ENCODE assay signal across 8 cellular contexts in genomic region chr1:33180226-33181037, GRCh38. TPM values are rescaled to one million over a fixed set of nuclear protein-coding genes. Genes with fewer than 3 reads are reported as not detected.
DNase-seq lines count a peak whose midpoint lies in the region; ATAC-seq, FAIRE-seq and TF ChIP-seq lines count a peak whose summit lies in the region.

No MANE protein-coding gene starts in this region.

- no peaks in the 10 kb centered on the region for H3K79me2 ChIP-seq in HepG2 (ENCODE audit: insufficient read depth, low read length)

- no peak for TF ChIP-seq POLR2A in HepG2 (IDR thresholded peaks at IDR 0.05; ENCODE audit: insufficient read depth in 1 of 2, low read depth in 2 of 2, low read length in 2 of 2)

- H3K4me2 ChIP-seq in HepG2 (ENCODE audit: low read depth, low read length) = peak overlapping the region; percentile 85

- no peak for FAIRE-seq in HepG2 (lab: Jason Lieb, UNC)

- H3K9ac ChIP-seq in HepG2 (ENCODE audit: insufficient read depth, low read depth, low read length) = no peak overlapping the region

- peaks cover 23% of the 10 kb centered on the region for H3K4me1 ChIP-seq in HepG2 (ENCODE audit: insufficient read depth, low read length)

- DNase-seq in ACHN (peak; percentile 85), NCI-H69 (lab: John Stamatoyannopoulos, UW) (peak; percentile 90), dermis blood vessel endothelial cell (peak; percentile 88), HepG2 (ENCODE audit: low spot score) (peak; percentile 75)
- peak; percentile 84 to 85 for DNase-seq in activated CD4-positive, alpha-beta T cell treated with anti-CD3 and anti-CD28 coated beads, Interleukin-2, amount 50 U/mL, for 48 hours
- peak; percentile 79 to 86 for DNase-seq in stimulated activated CD4-positive, alpha-beta T cell treated with anti-CD3 and anti-CD28 coated beads, Interleukin-2, amount 100 ng/mL, for 24 hours

- in situ Hi-C loops in ACHN (cut with HindIII; ENCODE audit: low pct_ligation_motif_present, low pct_unique_long_range_greater_than_20kb, low sequenced_read_pairs) = no loop called here
- in situ Hi-C loops in HepG2 (cut with HindIII; ENCODE audit: extremely low pct_ligation_motif_present, low pct_unique_long_range_greater_than_20kb) = no loop called here

- TF ChIP-seq EP300 in HepG2 (IDR thresholded peaks at IDR 0.05; ENCODE audit: low read depth in 2 of 2, low read length in 2 of 2) = no peak
- TF ChIP-seq EP300 in HepG2 (CRISPR knock-in tag; IDR thresholded peaks at IDR 0.05; ENCODE audit: borderline replicate concordance) = no peak

- no peaks in the 10 kb centered on the region for H3K9me3 ChIP-seq in HepG2 (ENCODE audit: low read length)

- POLR2A ChIA-PET in HepG2 (lab: Yijun Ruan, JAX) = interaction anchor here (0.6 to 2.2 kb wide), 10 partner anchors 10 to 401 kb away, joined by 3 to 17 read pairs (median 3); no protein-coding TSS in a partner anchor

- no peak overlapping the region for H2AFZ ChIP-seq in HepG2 (ENCODE audit: low read length)

- 0 out of 5 replicates have a peak, but pooled peaks cover 0 to 1% of the 10 kb centered on the region in 2 experiments for H3K36me3 ChIP-seq in HepG2 (replicated peaks in 1 of 2; ENCODE audit: control insufficient read depth in 1 of 2, insufficient read depth in 2 of 2, low read length in 2 of 2)

- no peak for TF ChIP-seq CTCF in HepG2 (CRISPR knock-in tag; IDR thresholded peaks at IDR 0.05)

- CTCF ChIA-PET in HepG2 (lab: Yijun Ruan, JAX; ENCODE audit: low intra/inter-chr PET ratio, low total read pairs) = no interaction called here

- H4K20me1 ChIP-seq in HepG2 (ENCODE audit: insufficient read depth, low read length) = no peaks in the 10 kb centered on the region

- TSS peak; percentile 57 for BruUV-seq in HepG2 (replicated peaks; lab: Mats Ljungman, UMichigan)

- ATAC-seq in GM19328 (IDR thresholded peaks at IDR 0.05; ENCODE audit: unreplicated experiment) = peak; percentile 77
- peak; percentile 77 for ATAC-seq in HG03460 (IDR thresholded peaks at IDR 0.05; ENCODE audit: unreplicated experiment)
- ATAC-seq in HepG2 = peak; percentile 90

- no peak overlapping the region for H3K27ac ChIP-seq in HepG2 (ENCODE audit: extremely low read length, insufficient read depth, low read length)

- H3K27me3 ChIP-seq in HepG2 (ENCODE audit: control insufficient read depth in 1 of 2, insufficient read depth in 2 of 2, low read length in 2 of 2) = peaks cover 0 to 5% of the 10 kb centered on the region in 2 experiments; a peak in 1 of 5 replicates

- intact Hi-C loops in HepG2 (cut with micrococcal nuclease; ENCODE audit: unreplicated experiment) = no loop called here

- no peak for TF ChIP-seq RAD21 in HepG2 (CRISPR knock-in tag; IDR thresholded peaks at IDR 0.05)

- 46% methylated on average over 23 of the region's 38 CpGs for WGBS in HepG2 (ENCODE audit: low lambda C conversion rate)

- peak overlapping the region; percentile 19 to 81 (median 80); a peak in 4 of 6 replicates for H3K4me3 ChIP-seq in HepG2 (replicated peaks in 1 of 3; ENCODE audit: insufficient read depth in 1 of 3, low read depth in 2 of 3, low read length in 3 of 3)

TF ChIP-seq in HepG2, 621 proteins besides CTCF, POLR2A, EP300 and RAD21:
- TF ChIP-seq NFYB (CRISPR knock-in tag; IDR thresholded peaks at IDR 0.05) (peak; percentile 32; the same call in 1 of the 2 replicates), SP4 (CRISPR knock-in tag; IDR thresholded peaks at IDR 0.05) (peak; percentile 23; the same call in 1 of the 2 replicates), MXI1 (IDR thresholded peaks at IDR 0.05; ENCODE audit: borderline replicate concordance, low read depth, low read length) (0 out of 3 replicates have a peak, but pooled peaks have one; percentile 13), MAFK (conservative IDR thresholded peaks at IDR 0.05 in 1 of 2, IDR thresholded peaks at IDR 0.05 in 1 of 2; ENCODE audit: low read length in 2 of 2) (peak in 1 of 2 experiments; percentile 31; a peak in 1 of 4 replicates), MTA1 (CRISPR knock-in tag; IDR thresholded peaks at IDR 0.05; ENCODE audit: borderline replicate concordance) (no peak)

RNA-seq across cellular contexts. Expression of gene TRIM62, which starts 1.4 kb away (rescaled TPM):
- total RNA-seq in dermis blood vessel endothelial cell (2.6 and 4.6 TPM in 2 replicates), HepG2 (2016; rRNA removed; fragmentation: Illumina TruSeq; extraction: Trizol) (0.53 and 1.1 TPM in 2 replicates)
- 0.10 and 0.18 TPM in 2 replicates for total RNA-seq in HepG2 (2016; cell fraction: cytosol; rRNA removed; fragmentation: Illumina TruSeq; extraction: Trizol; ENCODE audit: low read depth)
- total RNA-seq in HepG2 (2016; cell fraction: insoluble cytoplasmic fraction; rRNA removed; fragmentation: Illumina TruSeq; extraction: Trizol) = 0.61 and 0.83 TPM in 2 replicates
- total RNA-seq in HepG2 (2016; cell fraction: membrane; rRNA removed; fragmentation: Illumina TruSeq; extraction: Trizol) = 1.1 TPM in 2 replicates
- total RNA-seq in HepG2 (2016; cell fraction: nucleus; rRNA removed; fragmentation: Illumina TruSeq; extraction: Trizol) = 0.78 and 1.1 TPM in 2 replicates
- polyA plus RNA-seq in HepG2 (2011; rRNA removed) = 0.57 and 0.67 TPM in 2 replicates
- 0.32 TPM in 2 replicates for polyA plus RNA-seq in HepG2 (2011; cell fraction: cytosol; rRNA removed)
- 2.1 and 2.9 TPM in 2 replicates for polyA plus RNA-seq in HepG2 (2011; cell fraction: nucleus; rRNA removed)
- polyA plus RNA-seq in HepG2 (2012) = 0.93 and 1.2 TPM in 2 replicates
- 0.15 and 0.24 TPM in 2 replicates for polyA plus RNA-seq in HepG2 (2016; cell fraction: cytosol; fragmentation: Illumina TruSeq; extraction: Trizol; ENCODE audit: low read depth)
- 1.1 and 1.4 TPM in 2 replicates for polyA plus RNA-seq in HepG2 (2016; cell fraction: insoluble cytoplasmic fraction; fragmentation: Illumina TruSeq; extraction: Trizol; ENCODE audit: low read depth)
- polyA plus RNA-seq in HepG2 (2016; cell fraction: membrane; fragmentation: Illumina TruSeq; extraction: Trizol; ENCODE audit: low read depth) = 0.68 and 0.86 TPM in 2 replicates
- polyA plus RNA-seq in HepG2 (2016; cell fraction: nucleus; fragmentation: Illumina TruSeq; extraction: Trizol; ENCODE audit: insufficient read depth, low read depth) = 1.7 and 2.1 TPM in 2 replicates
- 1.8 and 2.1 TPM in 2 replicates for polyA minus RNA-seq in HepG2 (2011; rRNA and poly(A)+ RNA removed; ENCODE audit: low replicate concordance)
- 0.79 and 1.3 TPM in 2 replicates for polyA minus RNA-seq in HepG2 (2011; cell fraction: cytosol; rRNA and poly(A)+ RNA removed)
- polyA minus RNA-seq in HepG2 (2011; cell fraction: nucleus; rRNA and poly(A)+ RNA removed) = 0.87 and 0.90 TPM in 2 replicates
